In the genomic region with DNA sequence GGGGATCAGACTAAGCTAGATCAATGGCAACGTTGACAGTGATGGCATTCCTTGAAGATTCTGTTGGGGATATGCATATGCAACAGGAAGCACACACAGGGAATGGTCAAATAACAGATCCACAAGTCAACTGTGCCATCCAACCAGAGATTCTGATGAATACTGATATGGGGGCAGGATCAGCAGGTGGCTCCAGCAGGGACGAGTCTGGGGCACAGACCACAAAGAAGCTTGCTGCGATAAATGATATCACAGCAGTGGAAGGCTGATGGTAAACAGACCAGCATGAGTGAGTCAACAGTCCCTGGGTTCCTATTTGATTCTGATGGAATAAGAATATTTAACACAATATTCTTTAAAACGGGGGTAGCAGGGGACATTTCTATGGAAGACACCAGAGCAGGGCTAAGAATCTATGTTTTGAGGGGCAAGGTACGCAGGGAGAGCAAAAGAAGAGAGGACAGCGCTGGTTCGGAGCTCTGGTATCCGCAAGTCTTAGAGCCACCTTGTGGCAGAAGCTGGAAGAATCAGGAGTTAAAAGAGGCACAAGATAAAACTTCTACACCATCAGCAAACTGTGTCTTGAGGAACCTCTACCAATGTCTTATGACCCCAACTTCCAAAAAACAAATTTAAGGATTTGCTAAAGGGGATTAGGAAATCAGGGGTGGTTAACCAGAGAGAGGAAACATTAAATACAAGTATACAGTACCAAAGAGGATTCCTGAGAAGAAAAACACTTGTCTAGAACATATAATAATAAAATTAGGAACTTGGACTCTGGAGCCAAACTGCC, we compare ENCODE assay signal across 8 cellular contexts. TPM values are rescaled to one million over a fixed set of nuclear protein-coding genes. Genes with fewer than 3 reads are reported as not detected.
DNase-seq lines count a peak whose midpoint lies in the region; ATAC-seq, FAIRE-seq and TF ChIP-seq lines count a peak whose summit lies in the region.
"Not testable (repeated sequence)": the region's sequence is repeated elsewhere in the genome, so short reads cannot be mapped to it uniquely, and the experiment has no call there.

No MANE protein-coding gene starts in this region.

- in situ Hi-C loops in G401 (cut with HindIII; ENCODE audit: low sequenced_read_pairs); K562 (cut with MboI): not testable (repeated sequence)

- POLR2A ChIA-PET in activated B cell treated with CpG ODN at 0.5 μM for 24 hours (lab: Charles Lee) (interaction anchor here (1.0 to 2.8 kb wide), 3 partner anchors 21 to 39 kb away, joined by 3 to 13 read pairs (median 11); a partner anchor contains a TSS), K562 (lab: Yijun Ruan, JAX) (interaction anchor here (1.1 to 1.8 kb wide), 3 partner anchors 12 to 80 kb away, joined by 3 to 9 read pairs (median 4); no protein-coding TSS in a partner anchor)

- H4K20me1 ChIP-seq in K562 (replicated peaks; ENCODE audit: control insufficient read depth, insufficient read depth, low read length) = not testable (repeated sequence)

- 3% methylated on average over 8 of the region's 8 CpGs for WGBS in K562 (ENCODE audit: insufficient coverage, low coverage, missing lambda C conversion rate)
- 18 to 20% methylated on average over 8 of the region's 8 CpGs for WGBS in heart right ventricle, 2 donors
- 13 to 22% (median 20%) methylated on average over 8 of the region's 8 CpGs for WGBS in ovary, 3 donors

- H2AFZ ChIP-seq in K562 (ENCODE audit: low read depth, low read length) = peak overlapping the region; percentile 91

- H3K4me3 Mint-ChIP-seq in HFFc6 = peak overlapping the region; percentile 58
- H3K4me3 Mint-ChIP-seq in activated B cell treated with CpG ODN at 0.5 μM for 24 hours = peak overlapping the region; percentile 67

- not testable (repeated sequence) for H3K9me3 ChIP-seq in K562 (replicated peaks; ENCODE audit: control insufficient read depth, insufficient read depth, low read depth, low read length); heart right ventricle; ovary; upper lobe of right lung

- TF ChIP-seq POLR2A in K562 (conservative IDR thresholded peaks at IDR 0.05); ovary (IDR thresholded peaks at IDR 0.05): not testable (repeated sequence)

- peak; percentile 73 for TF ChIP-seq CTCF in HFFc6 (IDR thresholded peaks at IDR 0.05)
- not testable (repeated sequence) for TF ChIP-seq CTCF in activated B cell treated with CpG ODN at 0.5 μM for 24 hours (IDR thresholded peaks at IDR 0.05)
- TF ChIP-seq CTCF in K562 (IDR thresholded peaks at IDR 0.05 in 2 of 3, conservative IDR thresholded peaks at IDR 0.05 in 1 of 3; ENCODE audit: insufficient read depth in 2 of 3, low read depth in 1 of 3, low read length in 3 of 3) = peak; percentile 63 to 69 (median 65)
- TF ChIP-seq CTCF in heart right ventricle (IDR thresholded peaks at IDR 0.05) = peak in 8 of 9 donors; percentile 43 to 65 (median 50)
- TF ChIP-seq CTCF in ovary (IDR thresholded peaks at IDR 0.05) = peak in 2 of 3 donors; percentile 12 to 13
- TF ChIP-seq CTCF in upper lobe of right lung (IDR thresholded peaks at IDR 0.05) = peak; percentile 59

- H3K4me3 ChIP-seq in K562 = peak overlapping the region; percentile 24
- not testable (repeated sequence) for H3K4me3 ChIP-seq in heart right ventricle, ovary, upper lobe of right lung

- H3K27ac ChIP-seq in K562 (ENCODE audit: extremely low read depth, low read depth, low read length) = 0 out of 3 replicates have a peak overlapping the region, but pooled peaks have one; percentile 22
- not testable (repeated sequence) for H3K27ac ChIP-seq in heart right ventricle, ovary, upper lobe of right lung

- not testable (repeated sequence) for H3K27me3 Mint-ChIP-seq in HFFc6 (ENCODE audit: insufficient read depth); activated B cell treated with CpG ODN at 0.5 μM for 24 hours

- intact Hi-C loops in activated B cell treated with CpG ODN at 0.5 μM for 24 hours (cut with micrococcal nuclease) = loop anchor here (1.0 to 5.0 kb wide), 3 partner anchors 22 to 457 kb away; no protein-coding TSS in a partner anchor
- intact Hi-C loops in K562 (cut with micrococcal nuclease) = loop anchor here (1.0 to 10.0 kb wide), 2 partner anchors 22 to 461 kb away; no protein-coding TSS in a partner anchor
- intact Hi-C loops in heart right ventricle (cut with DNase I) = loop anchor here in 2 of 10 donors (1.0 to 2.0 kb wide), 2 partner anchors 21 to 22 kb away; no protein-coding TSS in a partner anchor
- intact Hi-C loops in ovary (cut with DNase I); upper lobe of right lung (cut with DNase I): not testable (repeated sequence)

- H3K27me3 ChIP-seq in K562 (ENCODE audit: control insufficient read depth in 2 of 2, insufficient read depth in 2 of 2, low read length in 2 of 2); heart right ventricle; ovary; upper lobe of right lung: not testable (repeated sequence)

- not testable (repeated sequence) for H3K9ac ChIP-seq in K562 (ENCODE audit: insufficient read depth in 1 of 2, low read depth in 2 of 2, low read length in 2 of 2)

- H3K4me1 Mint-ChIP-seq in HFFc6 (ENCODE audit: low read depth) = not testable (repeated sequence)
- H3K4me1 Mint-ChIP-seq in activated B cell treated with CpG ODN at 0.5 μM for 24 hours = peaks cover 20% of the 10 kb centered on the region

- H3K4me1 ChIP-seq in K562 (replicated peaks in 1 of 2; ENCODE audit: control insufficient read depth in 2 of 2, insufficient read depth in 2 of 2, low read length in 2 of 2); ovary (ENCODE audit: insufficient read depth); upper lobe of right lung: not testable (repeated sequence)
- H3K4me1 ChIP-seq in heart right ventricle = peaks cover 0 to 13% (median 3%) of the 10 kb centered on the region in 9 donors

- peak overlapping the region; percentile 86 for H3K4me2 ChIP-seq in K562 (ENCODE audit: insufficient read depth, low read length)

- peak; percentile 97 for FAIRE-seq in K562 (lab: Jason Lieb, UNC)

- peak; percentile 70 to 72 for TF ChIP-seq RAD21 in K562 (CRISPR knock-in tag; conservative IDR thresholded peaks at IDR 0.05 in 1 of 2, IDR thresholded peaks at IDR 0.05 in 1 of 2)

- not testable (repeated sequence) for H3K27ac Mint-ChIP-seq in HFFc6
- H3K27ac Mint-ChIP-seq in activated B cell treated with CpG ODN at 0.5 μM for 24 hours = peak overlapping the region; percentile 37

- not testable (repeated sequence) for H3K9me3 Mint-ChIP-seq in HFFc6, activated B cell treated with CpG ODN at 0.5 μM for 24 hours

- not testable (repeated sequence) for H3K36me3 Mint-ChIP-seq in HFFc6 (ENCODE audit: low read depth); activated B cell treated with CpG ODN at 0.5 μM for 24 hours (ENCODE audit: low read depth)

- CTCF ChIA-PET in activated B cell treated with CpG ODN at 0.5 μM for 24 hours (lab: Charles Lee) (interaction anchor here (0.8 to 3.6 kb wide), 15 partner anchors 10 to 457 kb away, joined by 3 to 56 read pairs (median 7); a partner anchor contains a TSS), K562 (lab: Yijun Ruan, JAX; ENCODE audit: low intra/inter-chr PET ratio) (interaction anchor here (0.7 to 1.9 kb wide), 3 partner anchors 22 to 460 kb away, joined by 3 to 6 read pairs (median 6); no protein-coding TSS in a partner anchor)

- not testable (repeated sequence) for H3K36me3 ChIP-seq in K562 (ENCODE audit: control insufficient read depth, insufficient read depth, low read length); heart right ventricle; ovary; upper lobe of right lung

- TF ChIP-seq EP300 in K562 (IDR thresholded peaks at IDR 0.05; ENCODE audit: low read length); ovary (IDR thresholded peaks at IDR 0.05): not testable (repeated sequence)

- H3K9me1 ChIP-seq in K562 (ENCODE audit: control insufficient read depth, insufficient read depth, low read length) = not testable (repeated sequence)

- ATAC-seq in activated B cell treated with CpG ODN at 0.5 μM for 24 hours (ENCODE audit: low read depth) = peak; percentile 82
- ATAC-seq in K562 = peak; percentile 93
- ATAC-seq in heart right ventricle = peak in 5 of 8 donors; percentile 25 to 61 (median 52)
- ATAC-seq in upper lobe of right lung = peak; percentile 73

- H3K79me2 ChIP-seq in K562 (ENCODE audit: control insufficient read depth, insufficient read depth, low read length) = not testable (repeated sequence)

- not testable (repeated sequence) for BruUV-seq in K562 (replicated peaks; lab: Mats Ljungman, UMichigan)

- DNase-seq in G401 (ENCODE audit: low spot score) = peak; percentile 27
- DNase-seq in HFFc6 = peak; percentile 10
- DNase-seq in NCI-H2107 treated with DMSO at 0.1 percent for 48 hours (lab: John Stamatoyannopoulos, UW; ENCODE audit: unreplicated experiment) = peak; percentile 15
- not testable (repeated sequence) for DNase-seq in activated B cell treated with CpG ODN at 0.5 μM for 24 hours, heart right ventricle, upper lobe of right lung
- peak; percentile 41 to 74 (median 46) for DNase-seq in K562 (ENCODE audit: extremely low read depth in 1 of 4, low spot score in 3 of 4)
- peak in 1 of 5 donors; percentile 36 for DNase-seq in ovary

RNA-seq across cellular contexts. Expression of a gene that starts 25.3 kb away (rescaled TPM):
- 4.3 and 15.2 TPM in 2 replicates for total RNA-seq in G401 (2014; rRNA removed; shearing (Covaris generic))
- 1 to 10 TPM; 6.6 to 9.5 (median 8.5) TPM for total RNA-seq in HFFc6 (2021; fragmentation: NEBNext Ultra II Directional; extraction: Animal tissue kit (Norgen Biotek cat#: 25700))
- 146 and 160 TPM in 2 replicates for total RNA-seq in activated B cell treated with CpG ODN at 0.5 μM for 24 hours
- 43.8 and 80.5 TPM in 2 replicates for total RNA-seq in K562 (2011; cell fraction: chromatin; rRNA removed; ENCODE audit: low replicate concordance)
- 32.9 and 38.5 TPM in 2 replicates for total RNA-seq in K562 (2011; cell fraction: nucleolus; rRNA removed)
- total RNA-seq in K562 (2011; cell fraction: nucleoplasm; rRNA removed) = 55.1 and 71.8 TPM in 2 replicates
- total RNA-seq in K562 (2014; rRNA removed) = 18.1 and 20.6 TPM in 2 replicates
- total RNA-seq in K562 (2014; rRNA removed; fragmentation: Illumina TruSeq; extraction: Trizol) = 38.9 and 44.3 TPM in 2 replicates
- 32.6 and 37.4 TPM in 2 replicates for total RNA-seq in K562 (2015; rRNA removed; fragmentation: Illumina TruSeq; extraction: Trizol)
- 22.6 and 23.1 TPM in 2 replicates for total RNA-seq in K562 (2021)
- polyA plus RNA-seq in K562 (2011; rRNA removed) = 63.1 and 113 TPM in 2 replicates
- 26.9 and 29.8 TPM in 2 replicates for polyA plus RNA-seq in K562 (2011; cell fraction: cytosol; rRNA removed)
- 35.4 and 45.0 TPM in 2 replicates for polyA plus RNA-seq in K562 (2011; cell fraction: nucleus; rRNA removed)
- 27.1 and 33.9 TPM in 2 replicates for polyA plus RNA-seq in K562 (2012)
- polyA plus RNA-seq in K562 (2014; fragmentation: Illumina TruSeq; extraction: Trizol) = 49.0 and 53.2 TPM in 2 replicates
- polyA plus RNA-seq in K562 (2014; fragmentation: Nextera tagmentation; extraction: Ambion mirVana) = 10 to 100 TPM; 24.6 to 33.0 TPM
- 40.9 and 45.0 TPM in 2 replicates for polyA plus RNA-seq in K562 (2014; rRNA removed)
- polyA minus RNA-seq in K562 (2011; rRNA and poly(A)+ RNA removed) = 43.3 and 57.6 TPM in 2 replicates
- polyA minus RNA-seq in K562 (2011; cell fraction: cytosol; rRNA and poly(A)+ RNA removed) = 11.0 and 23.7 TPM in 2 replicates
- 27.6 and 28.0 TPM in 2 replicates for polyA minus RNA-seq in K562 (2011; cell fraction: nucleus; rRNA and poly(A)+ RNA removed)
- total RNA-seq in heart right ventricle = 10 to 100 TPM; 17.2 to 41.1 (median 26.5) TPM
- 10 to 100 TPM; 32.8 to 44.3 TPM for polyA plus RNA-seq in heart right ventricle
- total RNA-seq in ovary = 10 to 100 TPM in 1 of 7 donors, 1 to 10 TPM in 6; 5.2 to 10.9 (median 6.3) TPM
- 10 to 100 TPM in 1 of 2 donors, 1 to 10 TPM in 1; 6.8 to 14.4 TPM for polyA plus RNA-seq in ovary
- 33.2 TPM for total RNA-seq in upper lobe of right lung
